Comparison of ENCODE assay signal across 12 cellular contexts in genomic region chr9:2657427-2657826, GRCh38. TPM values are rescaled to one million over a fixed set of nuclear protein-coding genes. Genes with fewer than 3 reads are reported as not detected.
DNase-seq lines count a peak whose midpoint lies in the region; ATAC-seq and TF ChIP-seq lines count a peak whose summit lies in the region.
"Had no signal": no experiment of that assay in that cellular context is flagged by ENCODE, and none has a peak within 500 bp of the region (broad histone marks: within the 10 kb centered on the region; RNA-seq: fewer than 3 reads in every experiment).

No MANE protein-coding gene starts in this region.

- CTCF ChIA-PET in OCI-LY7 (lab: Charles Lee; ENCODE audit: unreplicated experiment), result no interaction called here

- H3K9me3 ChIP-seq in OCI-LY7 (ENCODE audit: low read length), result no peaks in the 10 kb centered on the region

- no peak overlapping the region for H3K4me2 ChIP-seq in OCI-LY7 (ENCODE audit: low read length)

- in situ Hi-C loops in GM13976 (cut with MboI; ENCODE audit: low sequenced_read_pairs, unreplicated experiment), result no loop called here

- H3K79me2 ChIP-seq in OCI-LY7 (ENCODE audit: insufficient read depth, low read depth, low read length), result no peaks in the 10 kb centered on the region

- H4K20me1 ChIP-seq in OCI-LY7 (ENCODE audit: insufficient read depth, low read length), result no peaks in the 10 kb centered on the region

- no peak overlapping the region for H3K4me3 ChIP-seq in OCI-LY7 (ENCODE audit: low read depth, low read length, poor library complexity, severe bottlenecking)
- H3K4me3 ChIP-seq: SK-N-MC had no signal

- intact Hi-C loops in OCI-LY7 (cut with micrococcal nuclease; ENCODE audit: unreplicated experiment), result no loop called here

- ATAC-seq in GM18517 (IDR thresholded peaks at IDR 0.05; ENCODE audit: unreplicated experiment), result peak; percentile 81
- peak; percentile 50 for ATAC-seq in HG02610 (IDR thresholded peaks at IDR 0.05; ENCODE audit: unreplicated experiment)

- POLR2A ChIA-PET in OCI-LY7 (lab: Charles Lee), result interaction anchor here (0.6 to 1.6 kb wide), 4 partner anchors 17 to 677 kb away, joined by 3 read pairs; no protein-coding TSS in a partner anchor

- no TSS peak for BruUV-seq in OCI-LY7 (replicated peaks; lab: Mats Ljungman, UMichigan)

- H3K9me2 ChIP-seq in OCI-LY7 (ENCODE audit: insufficient read depth, low read length), result no peaks in the 10 kb centered on the region

- peaks cover 16% of the 10 kb centered on the region for H3K4me1 ChIP-seq in OCI-LY7 (ENCODE audit: insufficient read depth, low read length, poor library complexity, severe bottlenecking)

- DNase-seq in OCI-LY7 (ENCODE audit: low spot score) (peak; percentile 74), germinal center (ENCODE audit: low spot score) (peak; percentile 41), NCI-H187 treated with DMSO at 0.1 percent for 48 hours (lab: John Stamatoyannopoulos, UW) (no peak), GM13976 (ENCODE audit: low spot score) (no peak), pons (ENCODE audit: low spot score) (no peak)
- DNase-seq in activated CD4-positive, CD25-positive, alpha-beta regulatory T cell treated with anti-CD3 and anti-CD28 coated beads, Interleukin-2, amount 50 U/mL, for 72 hours, result no peak
- DNase-seq: HFFc6, NCI-H2227 treated with DMSO at 0.1 percent for 48 hours had no signal

- H3K36me3 ChIP-seq in OCI-LY7 (ENCODE audit: insufficient read depth, low read length), result no peaks in the 10 kb centered on the region

- H2AFZ ChIP-seq in OCI-LY7 (ENCODE audit: low read length), result no peak overlapping the region

- TF ChIP-seq CTCF in OCI-LY7 (conservative IDR thresholded peaks at IDR 0.05; ENCODE audit: low read length), result no peak
- TF ChIP-seq CTCF in GM13976 (IDR thresholded peaks at IDR 0.05; ENCODE audit: borderline replicate concordance, control extremely low read depth, extremely low read depth, insufficient read depth, missing control alignments), result no peak

- H3K27ac ChIP-seq in OCI-LY7 (ENCODE audit: low read depth, low read length, poor library complexity, severe bottlenecking), result peak overlapping the region; percentile 17
- H3K27ac ChIP-seq: SK-N-MC had no signal

RNA-seq across cellular contexts. Expression of gene VLDLR, which starts 35.8 kb away (rescaled TPM):
- total RNA-seq in OCI-LY7 (2014; rRNA removed; shearing (Covaris generic)), result 0.05 and 0.06 TPM in 2 replicates
- total RNA-seq in OCI-LY7 (2022), result 0.15 TPM in 1 of 2 replicates, not detected in the other

RNA-seq across cellular contexts. Expression of gene KCNV2, which starts 59.9 kb away (rescaled TPM):
- not detected in 2 replicates for total RNA-seq in OCI-LY7 (2014; rRNA removed; shearing (Covaris generic))
- total RNA-seq in OCI-LY7 (2022), result not detected in 2 replicates
- total RNA-seq: HFFc6, urinary bladder had no signal

Comparison
In these comparisons a context has a peak if more than half of its experiments do, and no peak if none do; other contexts are left out.
1. DNase-seq: peak in OCI-LY7 (single experiment) and germinal center (single experiment); none in activated CD4-positive, CD25-positive, alpha-beta regulatory T cell treated with anti-CD3 and anti-CD28 coated beads, Interleukin-2, amount 50 U/mL, for 72 hours (single experiment), NCI-H187 treated with DMSO at 0.1 percent for 48 hours (single experiment), GM13976 (single experiment) and pons (single experiment).